2 cellular contexts compared by ENCODE assay signal in genomic region chr17:80790021-80790765, GRCh38.
TF ChIP-seq lines count a peak whose summit lies in the region.

No MANE protein-coding gene starts in this region.

TF ChIP-seq in endothelial cell of umbilical vein, 7 proteins besides CTCF, POLR2A, EP300 and RAD21 (continued from another document):
- TF ChIP-seq JUN (IDR thresholded peaks at IDR 0.05; ENCODE audit: borderline replicate concordance, insufficient read depth, insufficient read length, low read depth) = no peak
- TF ChIP-seq MAX (IDR thresholded peaks at IDR 0.05; ENCODE audit: insufficient read depth, insufficient read length) = no peak
- TF ChIP-seq EZH2 (IDR thresholded peaks at IDR 0.05; ENCODE audit: borderline replicate concordance, low read depth, low read length, severe bottlenecking) = no peak
- no peak for TF ChIP-seq MYC (IDR thresholded peaks at IDR 0.05; ENCODE audit: low read depth, low read length)
- no peak for TF ChIP-seq GATA2 (IDR thresholded peaks at IDR 0.05; ENCODE audit: insufficient read depth, insufficient read length, low read depth, low read length)
- no peak for TF ChIP-seq FOS (IDR thresholded peaks at IDR 0.05; ENCODE audit: borderline replicate concordance, insufficient read depth, low read length)

TF ChIP-seq in GM23338, 12 proteins besides CTCF, POLR2A, EP300 and RAD21:
- TF ChIP-seq, protein P1, sequence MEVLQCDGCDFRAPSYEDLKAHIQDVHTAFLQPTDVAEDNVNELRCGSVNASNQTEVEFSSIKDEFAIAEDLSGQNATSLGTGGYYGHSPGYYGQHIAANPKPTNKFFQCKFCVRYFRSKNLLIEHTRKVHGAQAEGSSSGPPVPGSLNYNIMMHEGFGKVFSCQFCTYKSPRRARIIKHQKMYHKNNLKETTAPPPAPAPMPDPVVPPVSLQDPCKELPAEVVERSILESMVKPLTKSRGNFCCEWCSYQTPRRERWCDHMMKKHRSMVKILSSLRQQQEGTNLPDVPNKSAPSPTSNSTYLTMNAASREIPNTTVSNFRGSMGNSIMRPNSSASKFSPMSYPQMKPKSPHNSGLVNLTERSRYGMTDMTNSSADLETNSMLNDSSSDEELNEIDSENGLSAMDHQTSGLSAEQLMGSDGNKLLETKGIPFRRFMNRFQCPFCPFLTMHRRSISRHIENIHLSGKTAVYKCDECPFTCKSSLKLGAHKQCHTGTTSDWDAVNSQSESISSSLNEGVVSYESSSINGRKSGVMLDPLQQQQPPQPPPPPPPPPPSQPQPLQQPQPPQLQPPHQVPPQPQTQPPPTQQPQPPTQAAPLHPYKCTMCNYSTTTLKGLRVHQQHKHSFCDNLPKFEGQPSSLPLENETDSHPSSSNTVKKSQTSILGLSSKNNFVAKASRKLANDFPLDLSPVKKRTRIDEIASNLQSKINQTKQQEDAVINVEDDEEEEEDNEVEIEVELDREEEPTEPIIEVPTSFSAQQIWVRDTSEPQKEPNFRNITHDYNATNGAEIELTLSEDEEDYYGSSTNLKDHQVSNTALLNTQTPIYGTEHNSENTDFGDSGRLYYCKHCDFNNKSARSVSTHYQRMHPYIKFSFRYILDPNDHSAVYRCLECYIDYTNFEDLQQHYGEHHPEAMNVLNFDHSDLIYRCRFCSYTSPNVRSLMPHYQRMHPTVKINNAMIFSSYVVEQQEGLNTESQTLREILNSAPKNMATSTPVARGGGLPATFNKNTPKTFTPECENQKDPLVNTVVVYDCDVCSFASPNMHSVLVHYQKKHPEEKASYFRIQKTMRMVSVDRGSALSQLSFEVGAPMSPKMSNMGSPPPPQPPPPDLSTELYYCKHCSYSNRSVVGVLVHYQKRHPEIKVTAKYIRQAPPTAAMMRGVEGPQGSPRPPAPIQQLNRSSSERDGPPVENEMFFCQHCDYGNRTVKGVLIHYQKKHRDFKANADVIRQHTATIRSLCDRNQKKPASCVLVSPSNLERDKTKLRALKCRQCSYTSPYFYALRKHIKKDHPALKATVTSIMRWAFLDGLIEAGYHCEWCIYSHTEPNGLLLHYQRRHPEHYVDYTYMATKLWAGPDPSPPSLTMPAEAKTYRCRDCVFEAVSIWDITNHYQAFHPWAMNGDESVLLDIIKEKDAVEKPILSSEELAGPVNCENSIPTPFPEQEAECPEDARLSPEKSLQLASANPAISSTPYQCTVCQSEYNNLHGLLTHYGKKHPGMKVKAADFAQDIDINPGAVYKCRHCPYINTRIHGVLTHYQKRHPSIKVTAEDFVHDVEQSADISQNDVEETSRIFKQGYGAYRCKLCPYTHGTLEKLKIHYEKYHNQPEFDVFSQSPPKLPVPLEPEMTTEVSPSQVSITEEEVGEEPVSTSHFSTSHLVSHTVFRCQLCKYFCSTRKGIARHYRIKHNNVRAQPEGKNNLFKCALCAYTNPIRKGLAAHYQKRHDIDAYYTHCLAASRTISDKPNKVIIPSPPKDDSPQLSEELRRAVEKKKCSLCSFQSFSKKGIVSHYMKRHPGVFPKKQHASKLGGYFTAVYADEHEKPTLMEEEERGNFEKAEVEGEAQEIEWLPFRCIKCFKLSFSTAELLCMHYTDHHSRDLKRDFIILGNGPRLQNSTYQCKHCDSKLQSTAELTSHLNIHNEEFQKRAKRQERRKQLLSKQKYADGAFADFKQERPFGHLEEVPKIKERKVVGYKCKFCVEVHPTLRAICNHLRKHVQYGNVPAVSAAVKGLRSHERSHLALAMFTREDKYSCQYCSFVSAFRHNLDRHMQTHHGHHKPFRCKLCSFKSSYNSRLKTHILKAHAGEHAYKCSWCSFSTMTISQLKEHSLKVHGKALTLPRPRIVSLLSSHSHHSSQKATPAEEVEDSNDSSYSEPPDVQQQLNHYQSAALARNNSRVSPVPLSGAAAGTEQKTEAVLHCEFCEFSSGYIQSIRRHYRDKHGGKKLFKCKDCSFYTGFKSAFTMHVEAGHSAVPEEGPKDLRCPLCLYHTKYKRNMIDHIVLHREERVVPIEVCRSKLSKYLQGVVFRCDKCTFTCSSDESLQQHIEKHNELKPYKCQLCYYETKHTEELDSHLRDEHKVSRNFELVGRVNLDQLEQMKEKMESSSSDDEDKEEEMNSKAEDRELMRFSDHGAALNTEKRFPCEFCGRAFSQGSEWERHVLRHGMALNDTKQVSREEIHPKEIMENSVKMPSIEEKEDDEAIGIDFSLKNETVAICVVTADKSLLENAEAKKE (CRISPR knock-in tag; IDR thresholded peaks at IDR 0.05) = no peak
- no peak for TF ChIP-seq EZH2 (IDR thresholded peaks at IDR 0.05; ENCODE audit: low read depth, unreplicated experiment)
